8 cellular contexts compared by ENCODE assay signal in genomic region chr16:67537636-67538591, GRCh38. TPM values are rescaled to one million over a fixed set of nuclear protein-coding genes. Genes with fewer than 3 reads are reported as not detected.
DNase-seq lines count a peak whose midpoint lies in the region; ATAC-seq and TF ChIP-seq lines count a peak whose summit lies in the region.

No MANE protein-coding gene starts in this region.

- CTCF ChIA-PET in CD8-positive, alpha-beta T cell (lab: Charles Lee): interaction anchor here (0.8 to 9.0 kb wide), 13 partner anchors 9 to 130 kb away, joined by 3 to 123 read pairs (median 5); partner anchors contain the start of genes ATP6V0D1, CARMIL2 and CTCF
- CTCF ChIA-PET in activated CD4-positive, alpha-beta T cell treated with anti-CD3 and anti-CD28 coated beads, Interleukin-2, amount 10 ng/mL, durations not matched to agents 7 days and 5 days (lab: Charles Lee): interaction anchor here (0.6 to 12.3 kb wide), 15 partner anchors 9 to 273 kb away, joined by 3 to 116 read pairs (median 5); partner anchors contain the start of genes C16orf86, CARMIL2, CTCF and ENKD1

- POLR2A ChIA-PET in CD8-positive, alpha-beta T cell (lab: Charles Lee): interaction anchor here (0.7 to 2.9 kb wide), 11 partner anchors 10 to 467 kb away, joined by 3 to 17 read pairs (median 6); partner anchors contain the start of genes ACD, ATP6V0D1, CARMIL2 and CTCF
- POLR2A ChIA-PET in activated CD4-positive, alpha-beta T cell treated with anti-CD3 and anti-CD28 coated beads, Interleukin-2, amount 10 ng/mL, durations not matched to agents 7 days and 5 days (lab: Charles Lee): no interaction called here

- peak; percentile 54 for ATAC-seq in CD8-positive, alpha-beta T cell
- ATAC-seq in HG02798 (IDR thresholded peaks at IDR 0.05; ENCODE audit: poor library complexity, unreplicated experiment): peak; percentile 41

- peak overlapping the region; percentile 37 for H3K27ac ChIP-seq in CD8-positive, alpha-beta T cell (ENCODE audit: low read depth, low read length)
- H3K27ac ChIP-seq in effector memory CD4-positive, alpha-beta T cell (ENCODE audit: insufficient read depth, low read length, poor library complexity, severe bottlenecking): peak overlapping the region; percentile 85

- peak; percentile 35 to 81 (median 68) for DNase-seq in CD8-positive, alpha-beta T cell
- peak; percentile 63 for DNase-seq in activated CD4-positive, alpha-beta T cell treated with anti-CD3 and anti-CD28 coated beads, Interleukin-2, amount 10 ng/mL, durations not matched to agents 7 days and 5 days
- peak; percentile 70 to 76 (median 76) for DNase-seq in effector memory CD4-positive, alpha-beta T cell
- DNase-seq in mesenteric fat pad (ENCODE audit: low spot score) (peak; percentile 92), HCEC 1CT (no peak), OCI-M1 (lab: John Stamatoyannopoulos, UW) (no peak)

- no peaks in the 10 kb centered on the region for H3K27me3 Mint-ChIP-seq in CD8-positive, alpha-beta T cell (ENCODE audit: low read depth)
- H3K27me3 Mint-ChIP-seq in activated CD4-positive, alpha-beta T cell treated with anti-CD3 and anti-CD28 coated beads, Interleukin-2, amount 10 ng/mL, durations not matched to agents 7 days and 5 days: peaks cover 28% of the 10 kb centered on the region
- peaks cover 6% of the 10 kb centered on the region for H3K27me3 Mint-ChIP-seq in stimulated activated naive CD8-positive, alpha-beta T cell treated with anti-CD3 and anti-CD28 coated beads, Interleukin-15, Interleukin-2, amounts not matched to agents 100 ng/mL and 50 ng/mL, for 24 hours

- H3K4me3 Mint-ChIP-seq in CD8-positive, alpha-beta T cell: peak overlapping the region; percentile 84
- H3K4me3 Mint-ChIP-seq in activated CD4-positive, alpha-beta T cell treated with anti-CD3 and anti-CD28 coated beads, Interleukin-2, amount 10 ng/mL, durations not matched to agents 7 days and 5 days: peak overlapping the region; percentile 71
- peak overlapping the region; percentile 80 for H3K4me3 Mint-ChIP-seq in stimulated activated naive CD8-positive, alpha-beta T cell treated with anti-CD3 and anti-CD28 coated beads, Interleukin-15, Interleukin-2, amounts not matched to agents 100 ng/mL and 50 ng/mL, for 24 hours

- peaks cover 23% of the 10 kb centered on the region for H3K4me1 ChIP-seq in CD8-positive, alpha-beta T cell (ENCODE audit: insufficient read depth, low read length)
- peaks cover 22% of the 10 kb centered on the region for H3K4me1 ChIP-seq in effector memory CD4-positive, alpha-beta T cell (ENCODE audit: control insufficient read depth, insufficient read depth, low read length, poor library complexity, severe bottlenecking)

- H3K36me3 Mint-ChIP-seq in CD8-positive, alpha-beta T cell: peaks cover 14% of the 10 kb centered on the region
- H3K36me3 Mint-ChIP-seq in activated CD4-positive, alpha-beta T cell treated with anti-CD3 and anti-CD28 coated beads, Interleukin-2, amount 10 ng/mL, durations not matched to agents 7 days and 5 days (ENCODE audit: low read depth): peaks cover 15% of the 10 kb centered on the region
- H3K36me3 Mint-ChIP-seq in stimulated activated naive CD8-positive, alpha-beta T cell treated with anti-CD3 and anti-CD28 coated beads, Interleukin-15, Interleukin-2, amounts not matched to agents 100 ng/mL and 50 ng/mL, for 24 hours (ENCODE audit: low read depth): peaks cover 12% of the 10 kb centered on the region

- intact Hi-C loops in CD8-positive, alpha-beta T cell (cut with DNase I, micrococcal nuclease): loop anchor here (1.0 to 5.0 kb wide), 4 partner anchors 17 to 179 kb away; partner anchors contain the start of genes CARMIL2 (in 1 of the 2) and GFOD2 (in 1 of the 2)

- peak overlapping the region; percentile 74 for H3K27ac Mint-ChIP-seq in CD8-positive, alpha-beta T cell
- H3K27ac Mint-ChIP-seq in activated CD4-positive, alpha-beta T cell treated with anti-CD3 and anti-CD28 coated beads, Interleukin-2, amount 10 ng/mL, durations not matched to agents 7 days and 5 days: no peak overlapping the region
- no peak overlapping the region for H3K27ac Mint-ChIP-seq in stimulated activated naive CD8-positive, alpha-beta T cell treated with anti-CD3 and anti-CD28 coated beads, Interleukin-15, Interleukin-2, amounts not matched to agents 100 ng/mL and 50 ng/mL, for 24 hours

- no peaks in the 10 kb centered on the region for H3K36me3 ChIP-seq in CD8-positive, alpha-beta T cell (ENCODE audit: insufficient read depth, low read length)
- H3K36me3 ChIP-seq in effector memory CD4-positive, alpha-beta T cell (ENCODE audit: control insufficient read depth, insufficient read depth, low read length): no peaks in the 10 kb centered on the region

- TF ChIP-seq CTCF in CD8-positive, alpha-beta T cell (IDR thresholded peaks at IDR 0.05): no peak

- no peaks in the 10 kb centered on the region for H3K9me3 ChIP-seq in CD8-positive, alpha-beta T cell (ENCODE audit: low read length)
- H3K9me3 ChIP-seq in effector memory CD4-positive, alpha-beta T cell (ENCODE audit: control insufficient read depth, low read length): no peaks in the 10 kb centered on the region

- no peaks in the 10 kb centered on the region for H3K9me3 Mint-ChIP-seq in CD8-positive, alpha-beta T cell
- H3K9me3 Mint-ChIP-seq in activated CD4-positive, alpha-beta T cell treated with anti-CD3 and anti-CD28 coated beads, Interleukin-2, amount 10 ng/mL, durations not matched to agents 7 days and 5 days: no peaks in the 10 kb centered on the region
- H3K9me3 Mint-ChIP-seq in stimulated activated naive CD8-positive, alpha-beta T cell treated with anti-CD3 and anti-CD28 coated beads, Interleukin-15, Interleukin-2, amounts not matched to agents 100 ng/mL and 50 ng/mL, for 24 hours: no peaks in the 10 kb centered on the region

- no peaks in the 10 kb centered on the region for H3K27me3 ChIP-seq in CD8-positive, alpha-beta T cell (ENCODE audit: insufficient read depth, low read length)
- no peaks in the 10 kb centered on the region for H3K27me3 ChIP-seq in effector memory CD4-positive, alpha-beta T cell (replicated peaks; ENCODE audit: control insufficient read depth, insufficient read depth, low read length, poor library complexity, severe bottlenecking)

- peak overlapping the region; percentile 83 for H3K4me3 ChIP-seq in CD8-positive, alpha-beta T cell (ENCODE audit: low read depth, low read length)
- peak overlapping the region; percentile 84 for H3K4me3 ChIP-seq in effector memory CD4-positive, alpha-beta T cell (ENCODE audit: insufficient read depth, low read depth, low read length, poor library complexity, severe bottlenecking)

- peaks cover 39% of the 10 kb centered on the region for H3K4me1 Mint-ChIP-seq in CD8-positive, alpha-beta T cell (ENCODE audit: low read depth)
- H3K4me1 Mint-ChIP-seq in activated CD4-positive, alpha-beta T cell treated with anti-CD3 and anti-CD28 coated beads, Interleukin-2, amount 10 ng/mL, durations not matched to agents 7 days and 5 days: peaks cover 33% of the 10 kb centered on the region
- peaks cover 41% of the 10 kb centered on the region for H3K4me1 Mint-ChIP-seq in stimulated activated naive CD8-positive, alpha-beta T cell treated with anti-CD3 and anti-CD28 coated beads, Interleukin-15, Interleukin-2, amounts not matched to agents 100 ng/mL and 50 ng/mL, for 24 hours (ENCODE audit: low read depth)

RNA-seq across cellular contexts. Expression of gene RIPOR1, which starts 9.3 kb away (rescaled TPM):
- total RNA-seq in CD8-positive, alpha-beta T cell: 10 to 100 TPM; 17.4 to 23.4 TPM
- 10 to 100 TPM; 12.8 to 15.8 TPM for total RNA-seq in activated CD4-positive, alpha-beta T cell treated with anti-CD3 and anti-CD28 coated beads, Interleukin-2, amount 10 ng/mL, durations not matched to agents 7 days and 5 days
- 107 TPM for total RNA-seq in mesenteric fat pad

RNA-seq across cellular contexts. Expression of gene CTCF, which starts 24.4 kb away (rescaled TPM):
- total RNA-seq in CD8-positive, alpha-beta T cell: 10 to 100 TPM; 42.1 to 45.4 TPM
- 10 to 100 TPM; 87.1 to 98.5 TPM for total RNA-seq in activated CD4-positive, alpha-beta T cell treated with anti-CD3 and anti-CD28 coated beads, Interleukin-2, amount 10 ng/mL, durations not matched to agents 7 days and 5 days
- total RNA-seq in mesenteric fat pad: 26.2 TPM

RNA-seq across cellular contexts. Expression of gene AGRP, which starts 54.6 kb away (rescaled TPM):
- not detected for total RNA-seq in CD8-positive, alpha-beta T cell
- not detected for total RNA-seq in activated CD4-positive, alpha-beta T cell treated with anti-CD3 and anti-CD28 coated beads, Interleukin-2, amount 10 ng/mL, durations not matched to agents 7 days and 5 days
- not detected for total RNA-seq in mesenteric fat pad

RNA-seq across cellular contexts. Expression of gene ATP6V0D1, which starts 57.0 kb away (rescaled TPM):
- total RNA-seq in CD8-positive, alpha-beta T cell: 10 to 100 TPM; 56.3 to 62.0 TPM
- total RNA-seq in activated CD4-positive, alpha-beta T cell treated with anti-CD3 and anti-CD28 coated beads, Interleukin-2, amount 10 ng/mL, durations not matched to agents 7 days and 5 days: 10 to 100 TPM; 52.1 to 60.3 TPM
- 89.5 TPM for total RNA-seq in mesenteric fat pad

Comparison
In these comparisons a context has a peak if more than half of its experiments do, and no peak if none do; other contexts are left out.
1. DNase-seq: peak in CD8-positive, alpha-beta T cell (7 of 7), activated CD4-positive, alpha-beta T cell treated with anti-CD3 and anti-CD28 coated beads, Interleukin-2, amount 10 ng/mL, durations not matched to agents 7 days and 5 days (single experiment), effector memory CD4-positive, alpha-beta T cell (3 of 3) and mesenteric fat pad (single experiment); none in HCEC 1CT (single experiment) and OCI-M1 (single experiment).
2. Peak in every context shown above with its lines, with median percentiles within 50 percentile points of each other: H3K4me3 Mint-ChIP-seq.